In the genomic region with DNA sequence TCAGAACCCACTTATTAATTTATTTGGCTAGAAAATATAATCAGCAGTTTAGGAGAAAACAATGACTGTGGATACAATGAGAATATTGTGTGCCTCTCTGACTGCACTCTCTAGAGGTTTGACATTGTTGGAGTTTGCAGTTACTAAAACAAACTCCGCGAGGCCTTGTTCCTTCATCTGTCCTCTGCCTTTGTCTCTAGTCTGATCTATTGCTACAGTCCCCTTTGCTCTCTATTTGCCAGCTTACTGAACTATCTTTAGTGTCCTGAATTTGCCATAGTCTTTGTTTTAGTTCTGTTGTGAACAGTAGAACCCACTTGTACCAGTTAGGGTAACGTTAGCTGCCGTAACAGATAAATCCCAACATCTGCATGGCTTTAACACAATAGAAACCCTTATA, we compare ENCODE assay signal across 4 cellular contexts.
"Had no signal": no experiment of that assay in that cellular context is flagged by ENCODE, and none has a peak within 500 bp of the region (broad histone marks: within the 10 kb centered on the region; RNA-seq: fewer than 3 reads in every experiment).

No MANE protein-coding gene starts in this region.

- ATAC-seq: GM23338 had no signal

- H3K9me3 Mint-ChIP-seq: GM23338 had no signal

- DNase-seq: H9, HCEC 1CT had no signal

- H3K4me3 Mint-ChIP-seq: GM23338, H9, IgD-negative memory B cell had no signal

- H3K27ac Mint-ChIP-seq: GM23338, H9, IgD-negative memory B cell had no signal

- H3K4me1 Mint-ChIP-seq: GM23338, H9 had no signal
